ENCODE assay signal across 8 cellular contexts in genomic region chr12:31959701-31960391, GRCh38. TPM values are rescaled to one million over a fixed set of nuclear protein-coding genes. Genes with fewer than 3 reads are reported as not detected.
DNase-seq lines count a peak whose midpoint lies in the region; FAIRE-seq and TF ChIP-seq lines count a peak whose summit lies in the region.

No MANE protein-coding gene starts in this region.

- no peak overlapping the region for H2AFZ ChIP-seq in OCI-LY3 (ENCODE audit: low read depth, low read length)

- H3K9me3 ChIP-seq in OCI-LY3 (ENCODE audit: insufficient read depth, low read length), result 0 out of 2 replicates have a peak, but pooled peaks cover 11% of the 10 kb centered on the region
- no peaks in the 10 kb centered on the region for H3K9me3 ChIP-seq in stomach

- peak; percentile 19 for TF ChIP-seq CTCF in D721Med (IDR thresholded peaks at IDR 0.05; ENCODE audit: insufficient read depth, missing control alignments)
- TF ChIP-seq CTCF in GM20000 (IDR thresholded peaks at IDR 0.05; ENCODE audit: extremely low read depth, missing control alignments), result no peak
- no peak; the same call in none of the 2 replicates for TF ChIP-seq CTCF in OCI-LY3 (IDR thresholded peaks at IDR 0.05; ENCODE audit: low read depth, low read length)
- no peak for TF ChIP-seq CTCF in fibroblast of pulmonary artery (IDR thresholded peaks at IDR 0.05; ENCODE audit: low read length, missing control alignments)
- no peak for TF ChIP-seq CTCF in nephron progenitor cell (IDR thresholded peaks at IDR 0.05)
- TF ChIP-seq CTCF in stomach (IDR thresholded peaks at IDR 0.05), result no peak

- peaks cover 28% of the 10 kb centered on the region for H4K20me1 ChIP-seq in OCI-LY3 (ENCODE audit: insufficient read depth, low read length)

- peak overlapping the region; percentile 85 for H3K4me3 ChIP-seq in OCI-LY3 (ENCODE audit: low read length)
- peak overlapping the region; percentile 68 for H3K4me3 ChIP-seq in fibroblast of pulmonary artery (replicated peaks; ENCODE audit: low read depth, low read length)
- peak overlapping the region; percentile 63 to 81 (median 66) for H3K4me3 ChIP-seq in stomach

- no peak for FAIRE-seq in D721Med (lab: Jason Lieb, UNC)

- H3K9me3 Mint-ChIP-seq in activated T-helper 2 cell treated with anti-CD3 and anti-CD28 coated beads, Interferon-gamma antibody, Interleukin-2, Interleukin-4, amounts not matched to agents 10 μg/mL and 5 μg/mL and 100 μg/mL, durations not matched to agents 14 hours and 24 hours and 36 hours, result peaks cover 29% of the 10 kb centered on the region
- peaks cover 51% of the 10 kb centered on the region for H3K9me3 Mint-ChIP-seq in nephron progenitor cell

- H3K27me3 Mint-ChIP-seq in activated T-helper 2 cell treated with anti-CD3 and anti-CD28 coated beads, Interferon-gamma antibody, Interleukin-2, Interleukin-4, amounts not matched to agents 10 μg/mL and 5 μg/mL and 100 μg/mL, durations not matched to agents 14 hours and 24 hours and 36 hours (ENCODE audit: low read depth), result no peaks in the 10 kb centered on the region
- peaks cover 7% of the 10 kb centered on the region for H3K27me3 Mint-ChIP-seq in nephron progenitor cell (ENCODE audit: low read depth, poor library complexity)

- H3K36me3 ChIP-seq in OCI-LY3 (replicated peaks; ENCODE audit: low read depth, low read length) (peaks cover 40% of the 10 kb centered on the region), stomach (peaks cover 0 to 32% (median 25%) of the 10 kb centered on the region in 4 donors)

- peaks cover 60% of the 10 kb centered on the region for H3K79me2 ChIP-seq in OCI-LY3 (ENCODE audit: low read length)

- DNase-seq in D721Med (ENCODE audit: insufficient read length, low spot score) (no peak), GM20000 (ENCODE audit: low spot score) (peak; percentile 60), HPDE6-E6E7 (ENCODE audit: extremely low spot score) (peak; percentile 21), fibroblast of pulmonary artery (ENCODE audit: low read depth) (peak; percentile 62), nephron progenitor cell (peak; percentile 13), stomach (peak; percentile 69)
- DNase-seq in activated T-helper 2 cell treated with anti-CD3 and anti-CD28 coated beads, Interferon-gamma antibody, Interleukin-2, Interleukin-4, amounts not matched to agents 10 μg/mL and 5 μg/mL and 100 μg/mL, durations not matched to agents 14 hours and 24 hours and 36 hours (ENCODE audit: low spot score), result no peak

- peak overlapping the region; percentile 79 for H3K9ac ChIP-seq in OCI-LY3 (ENCODE audit: low read length)

- TF ChIP-seq POLR2A in stomach (IDR thresholded peaks at IDR 0.05), result no peak

- H3K4me1 Mint-ChIP-seq in activated T-helper 2 cell treated with anti-CD3 and anti-CD28 coated beads, Interferon-gamma antibody, Interleukin-2, Interleukin-4, amounts not matched to agents 10 μg/mL and 5 μg/mL and 100 μg/mL, durations not matched to agents 14 hours and 24 hours and 36 hours (ENCODE audit: low read depth), result peaks cover 68% of the 10 kb centered on the region
- peaks cover 60% of the 10 kb centered on the region for H3K4me1 Mint-ChIP-seq in nephron progenitor cell

- H3K27me3 ChIP-seq in OCI-LY3 (ENCODE audit: low read depth, low read length), result no peaks in the 10 kb centered on the region
- H3K27me3 ChIP-seq in stomach, result no peaks in the 10 kb centered on the region

- intact Hi-C loops in activated T-helper 2 cell treated with anti-CD3 and anti-CD28 coated beads, Interferon-gamma antibody, Interleukin-2, Interleukin-4, amounts not matched to agents 10 μg/mL and 5 μg/mL and 100 μg/mL, durations not matched to agents 14 hours and 24 hours and 36 hours (cut with micrococcal nuclease), result loop anchor here (1.0 to 5.0 kb wide), 14 partner anchors 31 to 639 kb away; partner anchors contain the start of genes AMN1, BICD1 and ETFBKMT
- intact Hi-C loops in stomach (cut with DNase I; ENCODE audit: low total_unique reads), result no loop called here

- H3K27ac ChIP-seq in OCI-LY3 (ENCODE audit: low read length), result peak overlapping the region; percentile 77
- peak overlapping the region; percentile 93 to 98 (median 95) for H3K27ac ChIP-seq in stomach

- H3K4me1 ChIP-seq in OCI-LY3 (ENCODE audit: low read length), result peaks cover 29% of the 10 kb centered on the region
- H3K4me1 ChIP-seq in stomach, result peaks cover 17 to 61% (median 40%) of the 10 kb centered on the region in 4 donors

- H3K4me3 Mint-ChIP-seq in activated T-helper 2 cell treated with anti-CD3 and anti-CD28 coated beads, Interferon-gamma antibody, Interleukin-2, Interleukin-4, amounts not matched to agents 10 μg/mL and 5 μg/mL and 100 μg/mL, durations not matched to agents 14 hours and 24 hours and 36 hours (ENCODE audit: low read depth), result peak overlapping the region; percentile 82
- peak overlapping the region; percentile 96 for H3K4me3 Mint-ChIP-seq in nephron progenitor cell

- H3K36me3 Mint-ChIP-seq in activated T-helper 2 cell treated with anti-CD3 and anti-CD28 coated beads, Interferon-gamma antibody, Interleukin-2, Interleukin-4, amounts not matched to agents 10 μg/mL and 5 μg/mL and 100 μg/mL, durations not matched to agents 14 hours and 24 hours and 36 hours (ENCODE audit: low read depth), result peaks cover 75% of the 10 kb centered on the region
- peaks cover 63% of the 10 kb centered on the region for H3K36me3 Mint-ChIP-seq in nephron progenitor cell (ENCODE audit: low read depth)

- peak overlapping the region; percentile 94 for H3K27ac Mint-ChIP-seq in activated T-helper 2 cell treated with anti-CD3 and anti-CD28 coated beads, Interferon-gamma antibody, Interleukin-2, Interleukin-4, amounts not matched to agents 10 μg/mL and 5 μg/mL and 100 μg/mL, durations not matched to agents 14 hours and 24 hours and 36 hours
- peak overlapping the region; percentile 94 for H3K27ac Mint-ChIP-seq in nephron progenitor cell

- H3K4me2 ChIP-seq in OCI-LY3 (ENCODE audit: low read length), result peak overlapping the region; percentile 85

- WGBS in stomach, 5 donors, result 0% methylated on average over 31 to 47 of the region's 47 CpGs

- TF ChIP-seq EP300 in stomach (IDR thresholded peaks at IDR 0.05), result no peak

RNA-seq across cellular contexts. Expression of gene RESF1, which starts 0.6 kb away (rescaled TPM):
- total RNA-seq in activated T-helper 2 cell treated with anti-CD3 and anti-CD28 coated beads, Interferon-gamma antibody, Interleukin-2, Interleukin-4, amounts not matched to agents 10 μg/mL and 5 μg/mL and 100 μg/mL, durations not matched to agents 14 hours and 24 hours and 36 hours, result 41.9 and 43.2 TPM in 2 replicates
- total RNA-seq in stomach, result 100 to 1,000 TPM in 2 of 5 donors, 10 to 100 TPM in 3; 48.1 to 255 (median 80.0) TPM
- 10 to 100 TPM; 15.4 to 32.0 (median 25.8) TPM for polyA plus RNA-seq in stomach

Comparison
In these comparisons a context has a peak if more than half of its experiments do, and no peak if none do; other contexts are left out.
1. DNase-seq: peak in GM20000 (single experiment), HPDE6-E6E7 (single experiment), fibroblast of pulmonary artery (single experiment), nephron progenitor cell (single experiment) and stomach (single experiment); none in D721Med (single experiment) and activated T-helper 2 cell treated with anti-CD3 and anti-CD28 coated beads, Interferon-gamma antibody, Interleukin-2, Interleukin-4, amounts not matched to agents 10 μg/mL and 5 μg/mL and 100 μg/mL, durations not matched to agents 14 hours and 24 hours and 36 hours (single experiment).
2. Peak in every context shown above with its lines, with median percentiles within 50 percentile points of each other: H3K4me3 ChIP-seq.